ENCODE assay signal across 32 cellular contexts in genomic region chr5:173814053-173814452, GRCh38.
"Had no signal": no experiment of that assay in that cellular context is flagged by ENCODE, and none has a peak within 500 bp of the region (broad histone marks: within the 10 kb centered on the region; RNA-seq: fewer than 3 reads in every experiment).

No MANE protein-coding gene starts in this region.

- ATAC-seq: activated CD8-positive, alpha-beta T cell treated with anti-CD3 and anti-CD28 coated beads for 36 hours; activated T-cell treated with anti-CD3 and anti-CD28 coated beads, Interleukin-2, amount 50 U/mL, for 72 hours; activated T-helper 17 cell treated with anti-CD3 and anti-CD28 coated beads, Interleukin-2, amount 50 U/mL, for 72 hours; Right ventricle myocardium inferior; SK-N-SH treated with all-trans-retinoic acid at 6 μM for 48 hours had no signal

- H3K4me3 ChIP-seq: ascending aorta, breast epithelium, Peyer's patch had no signal

- H3K4me1 Mint-ChIP-seq: activated CD4-positive, alpha-beta T cell treated with anti-CD3 and anti-CD28 coated beads, Interleukin-2, amount 10 ng/mL, durations not matched to agents 24 days and 14 days; activated T-helper 17 cell treated with anti-CD3 and anti-CD28 coated beads, Interleukin-2, amount 50 U/mL, for 72 hours had no signal

- DNase-seq: activated CD4-positive, alpha-beta T cell treated with anti-CD3 and anti-CD28 coated beads, Interleukin-2, amount 10 ng/mL, durations not matched to agents 24 days and 14 days; activated CD4-positive, alpha-beta T cell treated with anti-CD3 and anti-CD28 coated beads, Interleukin-2, amount 50 U/mL, for 4 hours; activated CD8-positive, alpha-beta T cell treated with anti-CD3 and anti-CD28 coated beads for 36 hours; activated effector memory CD4-positive, alpha-beta T cell treated with anti-CD3 and anti-CD28 coated beads, Interleukin-2, amount 50 U/mL, for 16 hours; activated naive CD4-positive, alpha-beta T cell; activated naive CD4-positive, alpha-beta T cell treated with anti-CD3 and anti-CD28 coated beads, Interleukin-2, amount 50 U/mL, for 16 hours; activated naive CD8-positive, alpha-beta T cell treated with anti-CD3 and anti-CD28 coated beads, Interleukin-2, amount 10 ng/mL, durations not matched to agents 7 days and 5 days; activated T-cell treated with anti-CD3 and anti-CD28 coated beads, Interleukin-2, amount 50 U/mL, for 1 hour; activated T-cell treated with anti-CD3 and anti-CD28 coated beads, Interleukin-2, amount 50 U/mL, for 72 hours; amygdala; Karpas-422; KBM-7; MM.1S; MV-4-11; NCI-H1092; NCI-H1436 treated with DMSO at 0.1 percent for 48 hours; NCI-H1694 treated with DMSO at 0.1 percent for 48 hours; NCI-H2029; NCI-H345; NCI-H524 treated with DMSO at 0.1 percent for 48 hours; Peyer's patch; RPMI8226; SIG-M5; SW 1271; T-helper 1 cell; T-helper 2 cell; T-helper 9 cell had no signal

- H3K27me3 ChIP-seq: ascending aorta, breast epithelium, Peyer's patch had no signal

- H3K9me3 ChIP-seq: ascending aorta, Peyer's patch had no signal

- H3K36me3 ChIP-seq: ascending aorta, breast epithelium, Peyer's patch had no signal

- H3K27ac ChIP-seq: ascending aorta, breast epithelium, Peyer's patch had no signal

- H3K4me3 Mint-ChIP-seq: activated CD4-positive, alpha-beta T cell treated with anti-CD3 and anti-CD28 coated beads, Interleukin-2, amount 10 ng/mL, durations not matched to agents 24 days and 14 days; activated CD8-positive, alpha-beta T cell treated with anti-CD3 and anti-CD28 coated beads for 36 hours; activated naive CD8-positive, alpha-beta T cell treated with anti-CD3 and anti-CD28 coated beads, Interleukin-2, amount 10 ng/mL, durations not matched to agents 7 days and 5 days; activated T-cell treated with anti-CD3 and anti-CD28 coated beads, Interleukin-2, amount 50 U/mL, for 72 hours; activated T-helper 17 cell treated with anti-CD3 and anti-CD28 coated beads, Interleukin-2, amount 50 U/mL, for 72 hours had no signal

- H3K4me1 ChIP-seq: ascending aorta, breast epithelium, Peyer's patch had no signal

- H3K27ac Mint-ChIP-seq: activated CD4-positive, alpha-beta T cell treated with anti-CD3 and anti-CD28 coated beads, Interleukin-2, amount 10 ng/mL, durations not matched to agents 24 days and 14 days; activated CD8-positive, alpha-beta T cell treated with anti-CD3 and anti-CD28 coated beads for 36 hours; activated naive CD8-positive, alpha-beta T cell treated with anti-CD3 and anti-CD28 coated beads, Interleukin-2, amount 10 ng/mL, durations not matched to agents 7 days and 5 days; activated T-cell treated with anti-CD3 and anti-CD28 coated beads, Interleukin-2, amount 50 U/mL, for 72 hours; activated T-helper 17 cell treated with anti-CD3 and anti-CD28 coated beads, Interleukin-2, amount 50 U/mL, for 72 hours had no signal
